Comparison of ENCODE assay signal across 1 cellular context in the genomic region with DNA sequence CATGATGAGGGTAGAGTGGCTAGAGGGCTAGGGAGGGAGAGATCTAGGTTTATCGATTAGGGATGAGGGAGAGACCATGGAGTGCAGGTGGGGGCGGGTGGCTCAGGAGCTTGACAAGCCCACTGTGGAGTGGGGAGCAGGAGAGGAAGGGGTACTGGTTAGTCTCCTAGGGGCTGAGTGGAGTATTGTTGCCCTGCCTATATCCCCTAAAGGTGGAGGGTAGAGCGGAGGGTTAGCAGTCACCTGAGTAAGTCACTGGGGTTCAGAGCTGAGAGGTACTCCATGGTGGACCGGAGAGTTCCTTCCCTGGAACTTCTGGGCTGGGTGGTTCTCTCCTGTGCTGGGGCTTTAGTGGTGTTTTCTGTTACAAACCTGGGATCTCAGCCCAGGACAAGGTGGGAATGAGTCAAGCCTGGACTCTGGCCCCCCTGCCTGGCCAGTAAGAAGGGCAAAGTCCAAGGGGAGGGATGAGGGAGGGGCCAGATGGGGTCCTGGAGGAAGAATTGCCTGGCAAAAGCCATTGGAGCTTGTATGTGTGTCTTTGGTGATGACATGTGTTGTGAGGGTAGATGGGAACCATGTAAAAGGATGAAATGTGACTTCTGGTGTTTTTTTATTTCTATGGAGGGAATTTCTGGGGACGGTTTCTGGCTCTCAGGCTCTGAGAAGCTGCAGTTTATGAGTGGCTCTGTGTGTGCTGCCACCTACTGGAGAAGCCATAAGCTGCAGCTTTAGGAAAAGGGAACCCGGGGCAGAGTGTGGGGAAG.
TF ChIP-seq lines count a peak whose summit lies in the region.

Gene CIDEB, minus strand, starts transcription at position 403 of the 767 bp plus-strand sequence. Its CDS starts 119 bp downstream, at position 284.

TF ChIP-seq in HepG2, 621 proteins besides CTCF, POLR2A, EP300 and RAD21 (continued from another document and continues in another):
- TF ChIP-seq PBX3 (CRISPR knock-in tag; IDR thresholded peaks at IDR 0.05; ENCODE audit: borderline replicate concordance) (no peak), ZNF280D (CRISPR knock-in tag; IDR thresholded peaks at IDR 0.05) (peak; percentile 56), ZNF512B (CRISPR knock-in tag; IDR thresholded peaks at IDR 0.05; ENCODE audit: borderline replicate concordance) (no peak; the same call in 1 of the 2 replicates), AKAP8 (CRISPR knock-in tag; IDR thresholded peaks at IDR 0.05) (no peak; the same call in 1 of the 2 replicates), SP2 (CRISPR knock-in tag; IDR thresholded peaks at IDR 0.05) (peak; percentile 39; the same call in 1 of the 2 replicates), CHD4 (IDR thresholded peaks at IDR 0.05; ENCODE audit: borderline replicate concordance, low read length) (peak; percentile 90; the same call in 1 of the 2 replicates), ZNF230 (CRISPR knock-in tag; IDR thresholded peaks at IDR 0.05) (peak; percentile 82), BRD4 (CRISPR knock-in tag; IDR thresholded peaks at IDR 0.05) (no peak; the same call in 1 of the 2 replicates), SRF (IDR thresholded peaks at IDR 0.05; ENCODE audit: low read depth, low read length) (peak; percentile 20; the same call in 1 of the 2 replicates), ZBTB42 (CRISPR knock-in tag; IDR thresholded peaks at IDR 0.05) (0 out of 2 replicates have a peak, but pooled peaks have one; percentile 72), CCDC6 (CRISPR knock-in tag; IDR thresholded peaks at IDR 0.05) (no peak), ZNF296 (CRISPR knock-in tag; conservative IDR thresholded peaks at IDR 0.05) (no peak), HOXA9 (CRISPR knock-in tag; IDR thresholded peaks at IDR 0.05; ENCODE audit: borderline replicate concordance) (no peak), HDAC2 (CRISPR knock-in tag; IDR thresholded peaks at IDR 0.05) (peak; percentile 97), SOX6 (IDR thresholded peaks at IDR 0.05) (no peak), SOX6 (CRISPR knock-in tag; IDR thresholded peaks at IDR 0.05) (peak; percentile 91), PHF21A (CRISPR knock-in tag; IDR thresholded peaks at IDR 0.05) (no peak), ZNF251 (CRISPR knock-in tag; IDR thresholded peaks at IDR 0.05) (0 out of 2 replicates have a peak, but pooled peaks have one; percentile 89), ZNF543 (CRISPR knock-in tag; IDR thresholded peaks at IDR 0.05) (peak; percentile 95), AHDC1 (CRISPR knock-in tag; IDR thresholded peaks at IDR 0.05; ENCODE audit: borderline replicate concordance) (no peak), SMARCC2 (IDR thresholded peaks at IDR 0.05) (peak; percentile 94), HNF4A (CRISPR knock-in tag; IDR thresholded peaks at IDR 0.05) (peak; percentile 100)
- TF ChIP-seq, protein P1, sequence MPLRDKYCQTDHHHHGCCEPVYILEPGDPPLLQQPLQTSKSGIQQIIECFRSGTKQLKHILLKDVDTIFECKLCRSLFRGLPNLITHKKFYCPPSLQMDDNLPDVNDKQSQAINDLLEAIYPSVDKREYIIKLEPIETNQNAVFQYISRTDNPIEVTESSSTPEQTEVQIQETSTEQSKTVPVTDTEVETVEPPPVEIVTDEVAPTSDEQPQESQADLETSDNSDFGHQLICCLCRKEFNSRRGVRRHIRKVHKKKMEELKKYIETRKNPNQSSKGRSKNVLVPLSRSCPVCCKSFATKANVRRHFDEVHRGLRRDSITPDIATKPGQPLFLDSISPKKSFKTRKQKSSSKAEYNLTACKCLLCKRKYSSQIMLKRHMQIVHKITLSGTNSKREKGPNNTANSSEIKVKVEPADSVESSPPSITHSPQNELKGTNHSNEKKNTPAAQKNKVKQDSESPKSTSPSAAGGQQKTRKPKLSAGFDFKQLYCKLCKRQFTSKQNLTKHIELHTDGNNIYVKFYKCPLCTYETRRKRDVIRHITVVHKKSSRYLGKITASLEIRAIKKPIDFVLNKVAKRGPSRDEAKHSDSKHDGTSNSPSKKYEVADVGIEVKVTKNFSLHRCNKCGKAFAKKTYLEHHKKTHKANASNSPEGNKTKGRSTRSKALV (CRISPR knock-in tag; IDR thresholded peaks at IDR 0.05): peak; percentile 69; the same call in 1 of the 2 replicates
- TF ChIP-seq, protein P2, sequence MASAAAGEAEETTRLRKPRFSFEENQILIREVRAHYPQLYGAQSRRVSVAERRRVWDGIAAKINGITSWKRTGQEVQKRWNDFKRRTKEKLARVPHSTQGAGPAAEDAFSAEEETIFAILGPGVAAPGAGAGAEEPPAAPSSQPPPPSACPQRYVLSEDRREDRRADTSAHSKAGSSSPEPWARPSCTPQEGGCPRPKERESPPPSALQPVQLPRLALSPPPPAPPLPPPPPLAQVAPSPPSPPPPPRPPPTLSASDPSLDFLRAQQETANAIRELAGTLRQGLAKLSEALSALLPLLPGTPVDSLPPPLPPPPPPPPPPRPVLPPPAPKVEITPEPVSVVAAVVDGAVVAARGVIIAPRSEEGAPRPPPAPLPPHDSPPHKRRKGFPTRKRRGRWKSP (CRISPR knock-in tag; IDR thresholded peaks at IDR 0.05): no peak
- TF ChIP-seq, protein P3, sequence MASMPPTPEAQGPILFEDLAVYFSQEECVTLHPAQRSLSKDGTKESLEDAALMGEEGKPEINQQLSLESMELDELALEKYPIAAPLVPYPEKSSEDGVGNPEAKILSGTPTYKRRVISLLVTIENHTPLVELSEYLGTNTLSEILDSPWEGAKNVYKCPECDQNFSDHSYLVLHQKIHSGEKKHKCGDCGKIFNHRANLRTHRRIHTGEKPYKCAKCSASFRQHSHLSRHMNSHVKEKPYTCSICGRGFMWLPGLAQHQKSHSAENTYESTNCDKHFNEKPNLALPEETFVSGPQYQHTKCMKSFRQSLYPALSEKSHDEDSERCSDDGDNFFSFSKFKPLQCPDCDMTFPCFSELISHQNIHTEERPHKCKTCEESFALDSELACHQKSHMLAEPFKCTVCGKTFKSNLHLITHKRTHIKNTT (CRISPR knock-in tag; IDR thresholded peaks at IDR 0.05): no peak
- TF ChIP-seq, protein P4, sequence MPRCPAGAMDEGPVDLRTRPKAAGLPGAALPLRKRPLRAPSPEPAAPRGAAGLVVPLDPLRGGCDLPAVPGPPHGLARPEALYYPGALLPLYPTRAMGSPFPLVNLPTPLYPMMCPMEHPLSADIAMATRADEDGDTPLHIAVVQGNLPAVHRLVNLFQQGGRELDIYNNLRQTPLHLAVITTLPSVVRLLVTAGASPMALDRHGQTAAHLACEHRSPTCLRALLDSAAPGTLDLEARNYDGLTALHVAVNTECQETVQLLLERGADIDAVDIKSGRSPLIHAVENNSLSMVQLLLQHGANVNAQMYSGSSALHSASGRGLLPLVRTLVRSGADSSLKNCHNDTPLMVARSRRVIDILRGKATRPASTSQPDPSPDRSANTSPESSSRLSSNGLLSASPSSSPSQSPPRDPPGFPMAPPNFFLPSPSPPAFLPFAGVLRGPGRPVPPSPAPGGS (CRISPR knock-in tag; IDR thresholded peaks at IDR 0.05): peak; percentile 78
- TF ChIP-seq, protein P5, sequence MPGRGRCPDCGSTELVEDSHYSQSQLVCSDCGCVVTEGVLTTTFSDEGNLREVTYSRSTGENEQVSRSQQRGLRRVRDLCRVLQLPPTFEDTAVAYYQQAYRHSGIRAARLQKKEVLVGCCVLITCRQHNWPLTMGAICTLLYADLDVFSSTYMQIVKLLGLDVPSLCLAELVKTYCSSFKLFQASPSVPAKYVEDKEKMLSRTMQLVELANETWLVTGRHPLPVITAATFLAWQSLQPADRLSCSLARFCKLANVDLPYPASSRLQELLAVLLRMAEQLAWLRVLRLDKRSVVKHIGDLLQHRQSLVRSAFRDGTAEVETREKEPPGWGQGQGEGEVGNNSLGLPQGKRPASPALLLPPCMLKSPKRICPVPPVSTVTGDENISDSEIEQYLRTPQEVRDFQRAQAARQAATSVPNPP (CRISPR knock-in tag; IDR thresholded peaks at IDR 0.05): no peak
